Comparison of ENCODE assay signal across 9 cellular contexts in the genomic region with DNA sequence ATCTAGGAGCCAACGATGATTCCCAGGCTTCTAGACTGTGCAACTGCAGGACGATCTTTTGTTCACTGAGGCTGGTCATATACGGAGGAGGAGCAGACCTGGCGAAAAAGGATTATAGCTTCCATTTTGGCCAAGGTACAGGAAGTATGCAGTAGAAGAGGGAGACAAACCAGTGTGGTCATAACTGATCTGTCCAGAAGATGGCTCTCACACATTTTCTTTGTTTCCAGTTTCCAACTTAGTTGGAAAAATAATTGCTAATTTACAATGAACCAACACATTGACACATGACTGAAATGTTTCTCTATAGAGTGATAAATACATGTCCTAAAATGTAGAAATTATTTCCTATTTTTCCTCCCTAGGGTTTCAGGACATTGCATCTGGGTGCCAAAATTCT.
DNase-seq lines count a peak whose midpoint lies in the region; ATAC-seq and TF ChIP-seq lines count a peak whose summit lies in the region.
"Had no signal": no experiment of that assay in that cellular context is flagged by ENCODE, and none has a peak within 500 bp of the region (broad histone marks: within the 10 kb centered on the region; RNA-seq: fewer than 3 reads in every experiment).

No MANE protein-coding gene starts in this region.

- H3K4me1 ChIP-seq in ACC112 (ENCODE audit: control insufficient read depth, insufficient read depth, low read length, unreplicated experiment) (no peaks in the 10 kb centered on the region), GM23338 (ENCODE audit: insufficient read depth) (no peaks in the 10 kb centered on the region), sigmoid colon (no peaks in the 10 kb centered on the region), ascending aorta (no peaks in the 10 kb centered on the region)

- POLR2A ChIA-PET in RWPE1 (lab: Yijun Ruan, JAX; ENCODE audit: low non-redundant PET) = no interaction called here

- no peak overlapping the region for H3K27ac Mint-ChIP-seq in GM23338
- H3K27ac Mint-ChIP-seq: activated naive CD4-positive, alpha-beta T cell treated with anti-CD3 and anti-CD28 coated beads, Interleukin-2, amount 10 ng/mL, durations not matched to agents 7 days and 5 days had no signal

- no peak for DNase-seq in GM23338 (ENCODE audit: low spot score)
- peak; percentile 23 for DNase-seq in RWPE1 (ENCODE audit: low spot score)
- DNase-seq in fibroblast of the aortic adventitia (ENCODE audit: low read depth) = peak; percentile 20
- DNase-seq in sigmoid colon = no peak
- no peak for DNase-seq in ascending aorta (ENCODE audit: low spot score in 2 of 2)
- DNase-seq: activated naive CD4-positive, alpha-beta T cell treated with anti-CD3 and anti-CD28 coated beads, Interleukin-2, amount 10 ng/mL, durations not matched to agents 7 days and 5 days had no signal

- 76 to 79% methylated on average over 4 of the region's 4 CpGs for WGBS in sigmoid colon, 2 donors

- CTCF ChIA-PET in RWPE1 (lab: Yijun Ruan, JAX) = interaction anchor here (0.7 kb wide), 1 partner anchor 532 kb away, joined by 3 read pairs; no protein-coding TSS in a partner anchor

- H3K4me3 Mint-ChIP-seq in GM23338 = no peak overlapping the region
- H3K4me3 Mint-ChIP-seq: activated naive CD4-positive, alpha-beta T cell treated with anti-CD3 and anti-CD28 coated beads, Interleukin-2, amount 10 ng/mL, durations not matched to agents 7 days and 5 days had no signal

- H3K27me3 ChIP-seq in ACC112 (ENCODE audit: insufficient read depth, low read length) (no peaks in the 10 kb centered on the region), GM23338 (ENCODE audit: insufficient read depth) (no peaks in the 10 kb centered on the region), sigmoid colon (no peaks in the 10 kb centered on the region), ascending aorta (no peaks in the 10 kb centered on the region)

- no peaks in the 10 kb centered on the region for H3K9me2 ChIP-seq in GM23338 (ENCODE audit: insufficient read depth)

- no peak overlapping the region for H3K4me2 ChIP-seq in GM23338

- no peaks in the 10 kb centered on the region for H4K20me1 ChIP-seq in GM23338 (replicated peaks; ENCODE audit: insufficient read depth)

- TF ChIP-seq POLR2A in sigmoid colon (IDR thresholded peaks at IDR 0.05) = no peak

- no peaks in the 10 kb centered on the region for H3K79me2 ChIP-seq in ACC112 (ENCODE audit: control insufficient read depth, insufficient read depth, low read length, unreplicated experiment)
- no peaks in the 10 kb centered on the region for H3K79me2 ChIP-seq in GM23338 (replicated peaks; ENCODE audit: insufficient read depth)

- no peaks in the 10 kb centered on the region for H3F3A ChIP-seq in GM23338 (replicated peaks; ENCODE audit: low read depth)

- H3K4me3 ChIP-seq in ACC112 (ENCODE audit: low read depth, low read length) (no peak overlapping the region), GM23338 (no peak overlapping the region), fibroblast of the aortic adventitia (ENCODE audit: low read depth, low read length) (no peak overlapping the region), sigmoid colon (no peak overlapping the region), ascending aorta (no peak overlapping the region)

- TF ChIP-seq CTCF in GM23338 (conservative IDR thresholded peaks at IDR 0.05; ENCODE audit: low read depth in 2 of 2) = peak; percentile 31 to 41; a peak in 3 of 4 replicates
- peak; percentile 35 for TF ChIP-seq CTCF in RWPE1 (conservative IDR thresholded peaks at IDR 0.05; ENCODE audit: low read depth)
- peak; percentile 47 for TF ChIP-seq CTCF in fibroblast of the aortic adventitia (IDR thresholded peaks at IDR 0.05; ENCODE audit: insufficient read depth, low read length)
- TF ChIP-seq CTCF in sigmoid colon (IDR thresholded peaks at IDR 0.05) = peak in 1 of 4 experiments; percentile 13
- no peak for TF ChIP-seq CTCF in ascending aorta (IDR thresholded peaks at IDR 0.05)

- H3K27ac ChIP-seq in ACC112 (ENCODE audit: low read depth, low read length) = no peak overlapping the region
- no peak overlapping the region for H3K27ac ChIP-seq in GM23338 (ENCODE audit: low read depth)
- H3K27ac ChIP-seq in RWPE1 = no peak overlapping the region
- no peak overlapping the region for H3K27ac ChIP-seq in sigmoid colon
- no peak overlapping the region for H3K27ac ChIP-seq in ascending aorta

- intact Hi-C loops in sigmoid colon (cut with DNase I) = no loop called here
- intact Hi-C loops in ascending aorta (cut with DNase I) = no loop called here

- H3K36me3 Mint-ChIP-seq in GM23338 (ENCODE audit: low read depth) = no peaks in the 10 kb centered on the region
- H3K36me3 Mint-ChIP-seq: activated naive CD4-positive, alpha-beta T cell treated with anti-CD3 and anti-CD28 coated beads, Interleukin-2, amount 10 ng/mL, durations not matched to agents 7 days and 5 days had no signal

- H3K4me1 Mint-ChIP-seq in GM23338 = no peaks in the 10 kb centered on the region
- H3K4me1 Mint-ChIP-seq: activated naive CD4-positive, alpha-beta T cell treated with anti-CD3 and anti-CD28 coated beads, Interleukin-2, amount 10 ng/mL, durations not matched to agents 7 days and 5 days had no signal

- H3K36me3 ChIP-seq in ACC112 (ENCODE audit: insufficient read depth, low read length) (no peaks in the 10 kb centered on the region), GM23338 (ENCODE audit: insufficient read depth) (no peaks in the 10 kb centered on the region), sigmoid colon (no peaks in the 10 kb centered on the region), ascending aorta (no peaks in the 10 kb centered on the region)

- no peak for TF ChIP-seq EP300 in sigmoid colon (IDR thresholded peaks at IDR 0.05)

- no peak for ATAC-seq in GM23338
- ATAC-seq in GM21390 (IDR thresholded peaks at IDR 0.05; ENCODE audit: unreplicated experiment) = no peak
- no peak for ATAC-seq in GM21786 (IDR thresholded peaks at IDR 0.05; ENCODE audit: unreplicated experiment)

- no peaks in the 10 kb centered on the region for H3K9me3 Mint-ChIP-seq in GM23338
- H3K9me3 Mint-ChIP-seq: activated naive CD4-positive, alpha-beta T cell treated with anti-CD3 and anti-CD28 coated beads, Interleukin-2, amount 10 ng/mL, durations not matched to agents 7 days and 5 days had no signal

- no peaks in the 10 kb centered on the region for H3K9me3 ChIP-seq in sigmoid colon
- no peaks in the 10 kb centered on the region for H3K9me3 ChIP-seq in ascending aorta

- no peaks in the 10 kb centered on the region for H3K27me3 Mint-ChIP-seq in GM23338 (ENCODE audit: insufficient read depth, low read depth, poor library complexity)
- H3K27me3 Mint-ChIP-seq: activated naive CD4-positive, alpha-beta T cell treated with anti-CD3 and anti-CD28 coated beads, Interleukin-2, amount 10 ng/mL, durations not matched to agents 7 days and 5 days had no signal

- H2AFZ ChIP-seq in ACC112 (ENCODE audit: low read length, unreplicated experiment) (peak overlapping the region; percentile 75), GM23338 (no peak overlapping the region)

TF ChIP-seq in GM23338, 12 proteins besides CTCF, POLR2A, EP300 and RAD21 (continues in another document):
- TF ChIP-seq STAT1 (IDR thresholded peaks at IDR 0.05; ENCODE audit: unreplicated experiment) (no peak), POLR2AphosphoS5 (IDR thresholded peaks at IDR 0.05; ENCODE audit: low read depth) (no peak)
- TF ChIP-seq, protein P1, sequence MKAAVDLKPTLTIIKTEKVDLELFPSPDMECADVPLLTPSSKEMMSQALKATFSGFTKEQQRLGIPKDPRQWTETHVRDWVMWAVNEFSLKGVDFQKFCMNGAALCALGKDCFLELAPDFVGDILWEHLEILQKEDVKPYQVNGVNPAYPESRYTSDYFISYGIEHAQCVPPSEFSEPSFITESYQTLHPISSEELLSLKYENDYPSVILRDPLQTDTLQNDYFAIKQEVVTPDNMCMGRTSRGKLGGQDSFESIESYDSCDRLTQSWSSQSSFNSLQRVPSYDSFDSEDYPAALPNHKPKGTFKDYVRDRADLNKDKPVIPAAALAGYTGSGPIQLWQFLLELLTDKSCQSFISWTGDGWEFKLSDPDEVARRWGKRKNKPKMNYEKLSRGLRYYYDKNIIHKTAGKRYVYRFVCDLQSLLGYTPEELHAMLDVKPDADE (IDR thresholded peaks at IDR 0.05) = no peak

Comparison
In these comparisons a context has a peak if more than half of its experiments do, and no peak if none do; other contexts are left out.
1. DNase-seq: peak in RWPE1 (single experiment) and fibroblast of the aortic adventitia (single experiment); none in GM23338 (single experiment), sigmoid colon (single experiment) and ascending aorta (0 of 2).
2. CTCF ChIP-seq: peak in GM23338 (2 of 2), RWPE1 (single experiment) and fibroblast of the aortic adventitia (single experiment); none in ascending aorta (0 of 3).